Comparison of ENCODE assay signal across 26 cellular contexts in genomic region chr13:79792716-79793115, GRCh38.
A peak's percentile ranks its signal among the peaks of the same experiment; 100 is the strongest.
DNase-seq lines count a peak whose midpoint lies in the region; ATAC-seq, FAIRE-seq and TF ChIP-seq lines count a peak whose summit lies in the region.
"Had no signal": no experiment of that assay in that cellular context is flagged by ENCODE, and none has a peak within 500 bp of the region (broad histone marks: within the 10 kb centered on the region; RNA-seq: fewer than 3 reads in every experiment).

No MANE protein-coding gene starts in this region.

- no peak for TF ChIP-seq POLR2A in GM12892 (IDR thresholded peaks at IDR 0.05; ENCODE audit: low read depth, low read length)

- TF ChIP-seq CTCF in astrocyte (IDR thresholded peaks at IDR 0.05; ENCODE audit: insufficient read depth, low read depth, low read length) (no peak), foreskin keratinocyte (conservative IDR thresholded peaks at IDR 0.05) (no peak)

- DNase-seq in GM12892 (ENCODE audit: insufficient read length) (no peak), astrocyte (ENCODE audit: low read depth) (no peak), foreskin keratinocyte (peak in 1 of 2 donors; percentile 48), T-helper 17 cell (no peak)
- DNase-seq: 8988T; ACHN; AML-193; BE2C; CD4-positive, alpha-beta T cell; CD8-positive, alpha-beta memory T cell; DMS 273 treated with DMSO at 0.1 percent for 48 hours; DMS79; EL; GDM1; GOT3; HFFc6 had no signal

- H3K4me1 ChIP-seq in astrocyte (ENCODE audit: insufficient read depth, low read length) = no peaks in the 10 kb centered on the region
- peaks cover 6% of the 10 kb centered on the region for H3K4me1 ChIP-seq in foreskin keratinocyte
- H3K4me1 ChIP-seq: A549; BLaER1 treated with 17β-estradiol and CSF1 and Interleukin-3, amounts not matched to agents 10 nM and 100 nM; HAP-1 had no signal

- no peaks in the 10 kb centered on the region for H3K79me2 ChIP-seq in astrocyte (ENCODE audit: insufficient read depth, low read length)

- H3K4me3 Mint-ChIP-seq in astrocyte (ENCODE audit: unreplicated experiment) = no peak overlapping the region
- no peak overlapping the region for H3K4me3 Mint-ChIP-seq in T-helper 17 cell
- H3K4me3 Mint-ChIP-seq: CD14-positive monocyte; CD4-positive, alpha-beta T cell; CD8-positive, alpha-beta memory T cell; HFFc6 had no signal

- H3K4me1 Mint-ChIP-seq in astrocyte (ENCODE audit: low read depth, unreplicated experiment) = no peaks in the 10 kb centered on the region
- H3K4me1 Mint-ChIP-seq in T-helper 17 cell = no peaks in the 10 kb centered on the region
- H3K4me1 Mint-ChIP-seq: CD14-positive monocyte; CD8-positive, alpha-beta memory T cell had no signal

- H3K36me3 Mint-ChIP-seq in astrocyte (ENCODE audit: low read depth, unreplicated experiment) = peaks cover 3% of the 10 kb centered on the region
- H3K36me3 Mint-ChIP-seq in T-helper 17 cell (ENCODE audit: low read depth) = no peaks in the 10 kb centered on the region
- H3K36me3 Mint-ChIP-seq: CD14-positive monocyte; CD8-positive, alpha-beta memory T cell had no signal

- peaks cover 7% of the 10 kb centered on the region for H3K9me3 Mint-ChIP-seq in astrocyte (ENCODE audit: unreplicated experiment)
- H3K9me3 Mint-ChIP-seq: CD4-positive, alpha-beta T cell had no signal

- H3K27me3 Mint-ChIP-seq in astrocyte (ENCODE audit: low read depth, unreplicated experiment) = no peaks in the 10 kb centered on the region
- H3K27me3 Mint-ChIP-seq in T-helper 17 cell = no peaks in the 10 kb centered on the region
- H3K27me3 Mint-ChIP-seq: CD4-positive, alpha-beta T cell had no signal

- no peak overlapping the region for H2AFZ ChIP-seq in astrocyte (ENCODE audit: low read depth, low read length)

- no peaks in the 10 kb centered on the region for H3K27me3 ChIP-seq in astrocyte (ENCODE audit: insufficient read depth, low read length)
- H3K27me3 ChIP-seq in foreskin keratinocyte = no peaks in the 10 kb centered on the region
- H3K27me3 ChIP-seq: BE2C; BLaER1 treated with 17β-estradiol and CSF1 and Interleukin-3, amounts not matched to agents 10 nM and 100 nM had no signal

- H3K27ac Mint-ChIP-seq in astrocyte (ENCODE audit: unreplicated experiment) = no peak overlapping the region
- no peak overlapping the region for H3K27ac Mint-ChIP-seq in T-helper 17 cell
- H3K27ac Mint-ChIP-seq: CD14-positive monocyte; CD4-positive, alpha-beta T cell; CD8-positive, alpha-beta memory T cell; HFFc6 had no signal

- H3K9me3 ChIP-seq in astrocyte (ENCODE audit: insufficient read depth, low read depth, low read length) = no peaks in the 10 kb centered on the region
- H3K9me3 ChIP-seq in T-helper 17 cell (ENCODE audit: control insufficient read depth, low read length, poor library complexity, severe bottlenecking) = no peaks in the 10 kb centered on the region
- H3K9me3 ChIP-seq: BE2C, HAP-1 had no signal

- FAIRE-seq in GM12892 (lab: Jason Lieb, UNC) (peak; percentile 42), astrocyte (lab: Jason Lieb, UNC) (peak; percentile 50)
- FAIRE-seq: A549, D721Med, GM12878, GM18507, H54 had no signal

- no peak overlapping the region for H3K4me2 ChIP-seq in astrocyte (ENCODE audit: low read length)
- H3K4me2 ChIP-seq: A549; BLaER1 treated with 17β-estradiol and CSF1 and Interleukin-3, amounts not matched to agents 10 nM and 100 nM had no signal

- H3K9ac ChIP-seq in astrocyte (ENCODE audit: low read length) = no peak overlapping the region
- H3K9ac ChIP-seq: BLaER1 treated with 17β-estradiol and CSF1 and Interleukin-3, amounts not matched to agents 10 nM and 100 nM had no signal

- no peak overlapping the region for H3K4me3 ChIP-seq in astrocyte (ENCODE audit: insufficient read depth, low read depth, low read length)
- H3K4me3 ChIP-seq: A549; BLaER1 treated with 17β-estradiol and CSF1 and Interleukin-3, amounts not matched to agents 10 nM and 100 nM; GM12878; HAP-1 had no signal

- H3K27ac ChIP-seq in astrocyte (ENCODE audit: low read depth, low read length) (no peak overlapping the region), foreskin keratinocyte (no peak overlapping the region)
- H3K27ac ChIP-seq: A549; BLaER1 treated with 17β-estradiol and CSF1 and Interleukin-3, amounts not matched to agents 10 nM and 100 nM had no signal

- H4K20me1 ChIP-seq in astrocyte (ENCODE audit: insufficient read depth, low read length) = no peaks in the 10 kb centered on the region
- H4K20me1 ChIP-seq: BLaER1 treated with 17β-estradiol and CSF1 and Interleukin-3, amounts not matched to agents 10 nM and 100 nM had no signal

- H3K36me3 ChIP-seq in astrocyte (ENCODE audit: insufficient read depth, low read length) = no peaks in the 10 kb centered on the region
- H3K36me3 ChIP-seq: BE2C; BLaER1 treated with 17β-estradiol and CSF1 and Interleukin-3, amounts not matched to agents 10 nM and 100 nM; HAP-1 had no signal

- ATAC-seq in foreskin keratinocyte (peak; percentile 48), GM21528 (IDR thresholded peaks at IDR 0.05; ENCODE audit: low FRiP score, unreplicated experiment) (no peak), GM18870 (IDR thresholded peaks at IDR 0.05; ENCODE audit: unreplicated experiment) (no peak), T-helper 17 cell (no peak)
- ATAC-seq: A549, GM12878 had no signal
